8 cellular contexts compared by ENCODE assay signal in the genomic region with DNA sequence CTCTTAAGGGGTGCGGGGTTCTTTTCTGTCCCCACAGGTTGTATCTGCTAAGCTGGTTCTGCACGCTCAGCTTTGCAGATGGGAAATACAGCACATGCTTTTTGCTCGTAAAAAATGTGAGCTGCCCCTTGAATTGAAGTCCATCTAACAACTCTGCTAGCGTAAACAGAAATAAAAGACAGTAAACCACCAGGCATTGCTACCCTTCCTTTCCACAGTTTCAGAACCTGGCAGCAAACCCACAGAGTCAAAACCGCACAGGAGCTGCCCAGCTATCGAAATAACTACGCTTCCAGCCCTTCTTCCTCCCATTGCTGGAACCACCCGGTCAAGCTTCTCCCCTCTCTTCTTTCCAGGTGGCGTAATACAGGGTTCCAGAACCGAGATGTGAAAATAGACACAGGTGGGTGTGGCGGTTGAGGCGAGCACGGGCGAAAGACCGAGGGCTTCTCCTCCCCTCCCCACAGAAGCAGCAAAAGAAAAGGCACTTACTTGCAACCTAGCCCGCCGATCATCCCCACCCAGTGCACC. TPM values are rescaled to one million over a fixed set of nuclear protein-coding genes. Genes with fewer than 3 reads are reported as not detected.
DNase-seq lines count a peak whose midpoint lies in the region; ATAC-seq, FAIRE-seq and TF ChIP-seq lines count a peak whose summit lies in the region.

No MANE protein-coding gene starts in this region.

- TF ChIP-seq CTCF in brain (conservative IDR thresholded peaks at IDR 0.05) (no peak), lung (IDR thresholded peaks at IDR 0.05; ENCODE audit: control extremely low read depth, extremely low read depth) (no peak)

- no peaks in the 10 kb centered on the region for H3K27me3 ChIP-seq in lung (ENCODE audit: control insufficient read depth, insufficient read depth)

- H3K27ac Mint-ChIP-seq in activated naive CD4-positive, alpha-beta T cell treated with anti-CD3 and anti-CD28 coated beads, Interleukin-2, amount 10 ng/mL, durations not matched to agents 7 days and 5 days, result no peak overlapping the region
- no peak overlapping the region for H3K27ac Mint-ChIP-seq in activated naive CD4-positive, alpha-beta T cell treated with anti-CD3 and anti-CD28 coated beads, Interleukin-2, amount 50 U/mL, for 72 hours
- H3K27ac Mint-ChIP-seq in IgD-negative memory B cell (no peak overlapping the region), brain (peak overlapping the region in 4 of 5 experiments; percentile 1 to 91 (median 12))

- no peak for TF ChIP-seq POLR2A in GM12892 (IDR thresholded peaks at IDR 0.05; ENCODE audit: low read depth, low read length)

- peaks cover 15% of the 10 kb centered on the region for H3K4me1 Mint-ChIP-seq in activated naive CD4-positive, alpha-beta T cell treated with anti-CD3 and anti-CD28 coated beads, Interleukin-2, amount 10 ng/mL, durations not matched to agents 7 days and 5 days
- H3K4me1 Mint-ChIP-seq in IgD-negative memory B cell, result peaks cover 5 to 6% (median 6%) of the 10 kb centered on the region in 3 donors
- H3K4me1 Mint-ChIP-seq in brain, result peaks cover 39% of the 10 kb centered on the region

- DNase-seq in activated naive CD4-positive, alpha-beta T cell treated with anti-CD3 and anti-CD28 coated beads, Interleukin-2, amount 10 ng/mL, durations not matched to agents 7 days and 5 days, result no peak
- no peak for DNase-seq in activated naive CD4-positive, alpha-beta T cell treated with anti-CD3 and anti-CD28 coated beads, Interleukin-2, amount 50 U/mL, for 72 hours (ENCODE audit: low spot score in 2 of 2)
- DNase-seq in lung (ENCODE audit: low spot score) (no peak), GM12892 (ENCODE audit: insufficient read length) (no peak)

- ATAC-seq in activated naive CD4-positive, alpha-beta T cell treated with anti-CD3 and anti-CD28 coated beads, Interleukin-2, amount 50 U/mL, for 72 hours, result no peak
- ATAC-seq in lung (ENCODE audit: insufficient read depth, low FRiP score) (peak; percentile 34), HG03097 (IDR thresholded peaks at IDR 0.05; ENCODE audit: low FRiP score, unreplicated experiment) (no peak)

- 0 to 1% methylated on average over 17 of the region's 17 CpGs for WGBS in lung, 2 donors
- WGBS in urinary bladder, result under 1% methylated on average over 17 of the region's 17 CpGs

- CTCF ChIA-PET in activated naive CD4-positive, alpha-beta T cell treated with anti-CD3 and anti-CD28 coated beads, Interleukin-2, amount 10 ng/mL, durations not matched to agents 7 days and 5 days (lab: Charles Lee), result interaction anchor here (0.7 kb wide), 1 partner anchor 14 kb away, joined by 3 read pairs; no protein-coding TSS in a partner anchor

- H3K27ac ChIP-seq in lung (ENCODE audit: low read depth in 1 of 2, low read length in 1 of 2) (peak overlapping the region in 1 of 2 donors; percentile 85), urinary bladder (ENCODE audit: low read depth) (no peak overlapping the region)

- H3K4me3 Mint-ChIP-seq in activated naive CD4-positive, alpha-beta T cell treated with anti-CD3 and anti-CD28 coated beads, Interleukin-2, amount 10 ng/mL, durations not matched to agents 7 days and 5 days, result peak overlapping the region; percentile 72
- H3K4me3 Mint-ChIP-seq in IgD-negative memory B cell (peak overlapping the region in 3 of 4 donors; percentile 59 to 71 (median 67)), brain (peak overlapping the region; percentile 89 to 97 (median 93))

- FAIRE-seq in GM12892 (lab: Jason Lieb, UNC), result no peak

- H3K4me3 ChIP-seq in lung, result peak overlapping the region; percentile 64
- H3K4me3 ChIP-seq in urinary bladder (ENCODE audit: low read depth, low read length), result peak overlapping the region; percentile 46

- H3K4me1 ChIP-seq in lung (ENCODE audit: control insufficient read depth in 2 of 2, insufficient read depth in 2 of 2, low read length in 2 of 2) (peaks cover 0 to 7% of the 10 kb centered on the region in 2 donors), urinary bladder (ENCODE audit: insufficient read depth) (no peaks in the 10 kb centered on the region)

- H3K36me3 Mint-ChIP-seq in activated naive CD4-positive, alpha-beta T cell treated with anti-CD3 and anti-CD28 coated beads, Interleukin-2, amount 10 ng/mL, durations not matched to agents 7 days and 5 days, result no peaks in the 10 kb centered on the region
- no peaks in the 10 kb centered on the region for H3K36me3 Mint-ChIP-seq in activated naive CD4-positive, alpha-beta T cell treated with anti-CD3 and anti-CD28 coated beads, Interleukin-2, amount 50 U/mL, for 72 hours
- H3K36me3 Mint-ChIP-seq in IgD-negative memory B cell (no peaks in the 10 kb centered on the region), brain (no peaks in the 10 kb centered on the region)

- H3K36me3 ChIP-seq in lung (ENCODE audit: control insufficient read depth in 2 of 2, insufficient read depth in 2 of 2, low read length in 2 of 2) (no peaks in the 10 kb centered on the region), urinary bladder (ENCODE audit: insufficient read depth) (no peaks in the 10 kb centered on the region)

- H3K9me3 ChIP-seq in lung (ENCODE audit: control insufficient read depth in 2 of 2, insufficient read depth in 1 of 2, low read length in 1 of 2), result no peaks in the 10 kb centered on the region

- H3K9me3 Mint-ChIP-seq in activated naive CD4-positive, alpha-beta T cell treated with anti-CD3 and anti-CD28 coated beads, Interleukin-2, amount 10 ng/mL, durations not matched to agents 7 days and 5 days, result no peaks in the 10 kb centered on the region
- H3K9me3 Mint-ChIP-seq in activated naive CD4-positive, alpha-beta T cell treated with anti-CD3 and anti-CD28 coated beads, Interleukin-2, amount 50 U/mL, for 72 hours, result no peaks in the 10 kb centered on the region
- no peaks in the 10 kb centered on the region for H3K9me3 Mint-ChIP-seq in IgD-negative memory B cell
- H3K9me3 Mint-ChIP-seq in brain, result peaks cover 0 to 2% (median 0%) of the 10 kb centered on the region in 5 experiments

- peaks cover 21% of the 10 kb centered on the region for H3K27me3 Mint-ChIP-seq in activated naive CD4-positive, alpha-beta T cell treated with anti-CD3 and anti-CD28 coated beads, Interleukin-2, amount 10 ng/mL, durations not matched to agents 7 days and 5 days
- H3K27me3 Mint-ChIP-seq in IgD-negative memory B cell, result peaks cover 14% of the 10 kb centered on the region
- H3K27me3 Mint-ChIP-seq in brain, result peaks cover 37% of the 10 kb centered on the region

RNA-seq across cellular contexts. Expression of a gene that starts 0.5 kb away (rescaled TPM):
- total RNA-seq in activated naive CD4-positive, alpha-beta T cell treated with anti-CD3 and anti-CD28 coated beads, Interleukin-2, amount 50 U/mL, for 72 hours, result under 1 TPM in 1 of 2 donors, not detected in 1; 0.10 TPM
- polyA plus RNA-seq in IgD-negative memory B cell, result not detected
- polyA plus RNA-seq in brain (ENCODE audit: insufficient read depth, low read depth, low replicate concordance), result 0.22 TPM
- 10 to 100 TPM; 11.8 to 46.4 TPM for total RNA-seq in lung
- 1 to 10 TPM; 1.5 to 2.6 TPM for polyA plus RNA-seq in lung
- 32.9 TPM for total RNA-seq in urinary bladder
- 0.67 TPM for polyA plus RNA-seq in urinary bladder
- 0.04 TPM for polyA plus RNA-seq in GM12892 (2012; ENCODE audit: missing spikeins)

Comparison
In these comparisons a context has a peak if more than half of its experiments do, and no peak if none do; other contexts are left out.
1. H3K27ac Mint-ChIP-seq: peak in brain (4 of 5); none in activated naive CD4-positive, alpha-beta T cell treated with anti-CD3 and anti-CD28 coated beads, Interleukin-2, amount 10 ng/mL, durations not matched to agents 7 days and 5 days (single experiment), activated naive CD4-positive, alpha-beta T cell treated with anti-CD3 and anti-CD28 coated beads, Interleukin-2, amount 50 U/mL, for 72 hours (0 of 2) and IgD-negative memory B cell (0 of 3).
2. Peak in every context shown above with its lines, with median percentiles within 50 percentile points of each other: H3K4me3 Mint-ChIP-seq.